ENCODE assay signal across 1 cellular context in genomic region chr1:222931018-222931417, GRCh38.
TF ChIP-seq lines count a peak whose summit lies in the region.

No MANE protein-coding gene starts in this region.

TF ChIP-seq in HEK293, 187 proteins besides CTCF, POLR2A, EP300 and RAD21 (continued from another document):
- TF ChIP-seq ZBTB26 (tag by site-specific recombination; optimal IDR thresholded peaks at IDR 0.05), result no peak
- TF ChIP-seq ZNF18 (tag by site-specific recombination; IDR thresholded peaks at IDR 0.05), result peak; percentile 43; the same call in 1 of the 2 replicates
- peak; percentile 61 for TF ChIP-seq FEZF1 (tag by site-specific recombination; IDR thresholded peaks at IDR 0.05)
- peak; percentile 77; the same call in 1 of the 2 replicates for TF ChIP-seq ZNF580 (tag by site-specific recombination; IDR thresholded peaks at IDR 0.05)
- TF ChIP-seq ZBTB17 (tag by site-specific recombination; IDR thresholded peaks at IDR 0.05), result no peak
- no peak for TF ChIP-seq GLIS1 (tag by site-specific recombination; IDR thresholded peaks at IDR 0.05)
- no peak for TF ChIP-seq ZBTB11 (tag by site-specific recombination; conservative IDR thresholded peaks at IDR 0.05; ENCODE audit: low read depth)
- TF ChIP-seq ZNF404 (tag by site-specific recombination; IDR thresholded peaks at IDR 0.05), result 0 out of 2 replicates have a peak, but pooled peaks have one; percentile 0
- no peak for TF ChIP-seq ZNF423 (tag by site-specific recombination; IDR thresholded peaks at IDR 0.05)
- TF ChIP-seq SP2 (tag by site-specific recombination; IDR thresholded peaks at IDR 0.05), result no peak
- peak; percentile 57; the same call in 1 of the 2 replicates for TF ChIP-seq ZNF843 (tag by site-specific recombination; IDR thresholded peaks at IDR 0.05)
- TF ChIP-seq ZIC2 (tag by site-specific recombination; IDR thresholded peaks at IDR 0.05), result 0 out of 2 replicates have a peak, but pooled peaks have one; percentile 12
- TF ChIP-seq ZNF626 (tag by site-specific recombination; IDR thresholded peaks at IDR 0.05), result no peak
- TF ChIP-seq ZNF341 (tag by site-specific recombination; IDR thresholded peaks at IDR 0.05; ENCODE audit: low read depth), result 0 out of 2 replicates have a peak, but pooled peaks have one; percentile 20
- TF ChIP-seq ZNF426 (tag by site-specific recombination; IDR thresholded peaks at IDR 0.05), result no peak
- 0 out of 2 replicates have a peak, but pooled peaks have one; percentile 13 for TF ChIP-seq ZXDB (tag by site-specific recombination; IDR thresholded peaks at IDR 0.05)
- no peak for TF ChIP-seq ZNF707 (tag by site-specific recombination; IDR thresholded peaks at IDR 0.05)
- TF ChIP-seq ZNF335 (tag by site-specific recombination; conservative IDR thresholded peaks at IDR 0.05), result 0 out of 2 replicates have a peak, but pooled peaks have one; percentile 22
